In the genomic region with DNA sequence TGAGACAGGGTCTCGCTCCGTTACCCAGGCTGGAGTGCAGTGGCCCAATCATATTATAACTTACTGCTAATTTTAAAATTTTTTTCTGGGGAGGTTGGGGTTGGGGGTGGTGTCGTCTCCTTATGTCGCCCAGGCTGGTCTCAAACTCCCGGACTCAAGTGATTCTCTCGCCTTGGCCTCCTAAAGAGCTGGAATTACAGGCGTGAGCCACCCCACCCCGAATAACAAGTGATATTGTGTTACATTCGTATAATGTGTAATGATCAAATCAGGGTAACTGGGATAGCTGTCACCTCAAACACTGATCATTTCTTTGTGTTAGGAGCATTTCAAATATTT, we compare ENCODE assay signal across 9 cellular contexts. TPM values are rescaled to one million over a fixed set of nuclear protein-coding genes. Genes with fewer than 3 reads are reported as not detected.
DNase-seq lines count a peak whose midpoint lies in the region; ATAC-seq, FAIRE-seq and TF ChIP-seq lines count a peak whose summit lies in the region.
"Had no signal": no experiment of that assay in that cellular context is flagged by ENCODE, and none has a peak within 500 bp of the region (broad histone marks: within the 10 kb centered on the region; RNA-seq: fewer than 3 reads in every experiment).

No MANE protein-coding gene starts in this region.

- peaks cover 14% of the 10 kb centered on the region for H3K4me1 Mint-ChIP-seq in activated B cell treated with CpG ODN at 0.5 μM for 24 hours

- H3K9me3 ChIP-seq in heart left ventricle (no peaks in the 10 kb centered on the region), lower lobe of right lung (no peaks in the 10 kb centered on the region), upper lobe of left lung (no peaks in the 10 kb centered on the region)
- H3K9me3 ChIP-seq: Peyer's patch had no signal

- peak overlapping the region; percentile 90 for H3K27ac Mint-ChIP-seq in activated B cell treated with CpG ODN at 0.5 μM for 24 hours

- TF ChIP-seq POLR2A in heart left ventricle (IDR thresholded peaks at IDR 0.05) (no peak), upper lobe of left lung (IDR thresholded peaks at IDR 0.05) (no peak), GM12891 (IDR thresholded peaks at IDR 0.05; ENCODE audit: low read depth, low read length) (no peak)

- TF ChIP-seq CTCF in heart left ventricle (IDR thresholded peaks at IDR 0.05) (no peak), activated B cell treated with CpG ODN at 0.5 μM for 24 hours (IDR thresholded peaks at IDR 0.05) (no peak), lower lobe of right lung (IDR thresholded peaks at IDR 0.05) (no peak), upper lobe of left lung (IDR thresholded peaks at IDR 0.05) (no peak)

- H3K36me3 Mint-ChIP-seq in activated B cell treated with CpG ODN at 0.5 μM for 24 hours (ENCODE audit: low read depth), result peaks cover 4% of the 10 kb centered on the region

- H3K27ac ChIP-seq in heart left ventricle, result peak overlapping the region in 5 of 12 donors; percentile 14 to 92 (median 91)
- no peak overlapping the region for H3K27ac ChIP-seq in lower lobe of right lung
- peak overlapping the region in 1 of 4 donors; percentile 87 for H3K27ac ChIP-seq in upper lobe of left lung

- whole genome bisulfite sequencing in heart left ventricle, 4 donors, result 76 to 81% (median 79%) methylated on average over 9 of the region's 9 CpGs
- 77 to 82% methylated on average over 9 of the region's 9 CpGs for WGBS in upper lobe of left lung, 2 donors

- POLR2A ChIA-PET in activated B cell treated with CpG ODN at 0.5 μM for 24 hours (lab: Charles Lee), result interaction anchor here (0.5 to 2.0 kb wide), 8 partner anchors 17 to 437 kb away, joined by 3 to 19 read pairs (median 4); a partner anchor contains a TSS

- CTCF ChIA-PET in activated B cell treated with CpG ODN at 0.5 μM for 24 hours (lab: Charles Lee), result interaction anchor here (1.2 to 1.8 kb wide), 2 partner anchors 9 to 17 kb away, joined by 5 to 7 read pairs; a partner anchor contains a TSS

- H3K9me3 Mint-ChIP-seq in activated B cell treated with CpG ODN at 0.5 μM for 24 hours, result no peaks in the 10 kb centered on the region

- intact Hi-C loops in heart left ventricle (cut with DNase I) (loop anchor here in 2 of 10 donors (1.0 to 2.0 kb wide), 2 partner anchors 26 to 27 kb away; no protein-coding TSS in a partner anchor), Right ventricle myocardium inferior (cut with DNase I) (no loop called here), activated B cell treated with CpG ODN at 0.5 μM for 24 hours (cut with micrococcal nuclease) (loop anchor here (1.0 kb wide), 1 partner anchor 438 kb away; a partner anchor contains a TSS), lower lobe of right lung (cut with DNase I) (no loop called here)

- H3K36me3 ChIP-seq in heart left ventricle (no peaks in the 10 kb centered on the region), lower lobe of right lung (no peaks in the 10 kb centered on the region), upper lobe of left lung (no peaks in the 10 kb centered on the region)
- H3K36me3 ChIP-seq: Peyer's patch had no signal

- no peak for TF ChIP-seq EP300 in upper lobe of left lung (IDR thresholded peaks at IDR 0.05)

- H3K27me3 ChIP-seq in heart left ventricle, result no peaks in the 10 kb centered on the region
- no peaks in the 10 kb centered on the region for H3K27me3 ChIP-seq in lower lobe of right lung (ENCODE audit: low read depth)
- no peaks in the 10 kb centered on the region for H3K27me3 ChIP-seq in upper lobe of left lung
- H3K27me3 ChIP-seq: Peyer's patch had no signal

- H3K4me3 ChIP-seq in heart left ventricle, result peak overlapping the region in 8 of 12 donors; percentile 59 to 77 (median 66)
- H3K4me3 ChIP-seq in lower lobe of right lung, result peak overlapping the region; percentile 77
- peak overlapping the region in 3 of 4 donors; percentile 51 to 75 (median 57) for H3K4me3 ChIP-seq in upper lobe of left lung

- H3K4me3 Mint-ChIP-seq in activated B cell treated with CpG ODN at 0.5 μM for 24 hours, result peak overlapping the region; percentile 90

- FAIRE-seq in GM12891 (lab: Jason Lieb, UNC), result no peak

- peak in 1 of 4 donors; percentile 2 for ATAC-seq in heart left ventricle
- no peak for ATAC-seq in Right ventricle myocardium inferior
- ATAC-seq in activated B cell treated with CpG ODN at 0.5 μM for 24 hours (ENCODE audit: low read depth), result no peak
- ATAC-seq in lower lobe of right lung, result no peak
- no peak for ATAC-seq in upper lobe of left lung (ENCODE audit: low FRiP score in 2 of 2)
- ATAC-seq in HG03442 (IDR thresholded peaks at IDR 0.05; ENCODE audit: unreplicated experiment), result no peak

- DNase-seq in heart left ventricle (no peak), Right ventricle myocardium inferior (ENCODE audit: missing footprints) (no peak), activated B cell treated with CpG ODN at 0.5 μM for 24 hours (no peak), lower lobe of right lung (no peak), upper lobe of left lung (no peak), GM12891 (ENCODE audit: insufficient read length, low spot score) (no peak), dedifferentiated amniotic fluid mesenchymal stem cell (ENCODE audit: extremely low spot score) (no peak)

- H3K27me3 Mint-ChIP-seq in activated B cell treated with CpG ODN at 0.5 μM for 24 hours, result peaks cover 2% of the 10 kb centered on the region

- H3K4me1 ChIP-seq in heart left ventricle (peaks cover 0 to 7% (median 5%) of the 10 kb centered on the region in 12 donors), lower lobe of right lung (peaks cover 6% of the 10 kb centered on the region), upper lobe of left lung (peaks cover 4 to 10% (median 5%) of the 10 kb centered on the region in 4 donors)

TF ChIP-seq in GM12891, 5 proteins besides CTCF, POLR2A, EP300 and RAD21:
- TF ChIP-seq POU2F2 (IDR thresholded peaks at IDR 0.05; ENCODE audit: low read depth, low read length) (no peak), TAF1 (IDR thresholded peaks at IDR 0.05; ENCODE audit: low read depth, low read length) (no peak), PAX5 (IDR thresholded peaks at IDR 0.05; ENCODE audit: insufficient read depth, low read length, severe bottlenecking) (no peak), SPI1 (IDR thresholded peaks at IDR 0.05; ENCODE audit: low read depth, low read length) (no peak), POLR2AphosphoS5 (IDR thresholded peaks at IDR 0.05; ENCODE audit: low read depth, low read length) (no peak)

RNA-seq across cellular contexts. Expression of a gene that starts 16.2 kb away (rescaled TPM):
- total RNA-seq in heart left ventricle, result 10 to 100 TPM; 12.6 to 50.7 (median 20.4) TPM
- polyA plus RNA-seq in heart left ventricle, result 10 to 100 TPM; 10.6 to 37.9 TPM
- total RNA-seq in Right ventricle myocardium inferior, result 20.8 TPM
- total RNA-seq in activated B cell treated with CpG ODN at 0.5 μM for 24 hours, result 49.5 and 49.9 TPM in 2 replicates
- total RNA-seq in lower lobe of right lung, result 23.4 TPM
- total RNA-seq in upper lobe of left lung, result 10 to 100 TPM; 10.7 to 39.4 (median 26.7) TPM
- 155 TPM for polyA plus RNA-seq in GM12891 (2012; ENCODE audit: low read depth, missing spikeins)

RNA-seq across cellular contexts. Expression of a gene that starts 23.0 kb away (rescaled TPM):
- total RNA-seq in heart left ventricle (10 to 100 TPM in 1 of 9 donors, 1 to 10 TPM in 8; 4.1 to 11.8 (median 5.3) TPM), Right ventricle myocardium inferior (8.3 TPM), activated B cell treated with CpG ODN at 0.5 μM for 24 hours (3.5 and 4.3 TPM in 2 replicates), lower lobe of right lung (7.4 TPM), upper lobe of left lung (10 to 100 TPM in 2 of 6 donors, 1 to 10 TPM in 4; 4.2 to 21.0 (median 8.2) TPM)
- 1 to 10 TPM; 6.8 to 7.2 TPM for polyA plus RNA-seq in heart left ventricle
- polyA plus RNA-seq in GM12891 (2012; ENCODE audit: low read depth, missing spikeins), result 3.8 TPM
